In the genomic region with DNA sequence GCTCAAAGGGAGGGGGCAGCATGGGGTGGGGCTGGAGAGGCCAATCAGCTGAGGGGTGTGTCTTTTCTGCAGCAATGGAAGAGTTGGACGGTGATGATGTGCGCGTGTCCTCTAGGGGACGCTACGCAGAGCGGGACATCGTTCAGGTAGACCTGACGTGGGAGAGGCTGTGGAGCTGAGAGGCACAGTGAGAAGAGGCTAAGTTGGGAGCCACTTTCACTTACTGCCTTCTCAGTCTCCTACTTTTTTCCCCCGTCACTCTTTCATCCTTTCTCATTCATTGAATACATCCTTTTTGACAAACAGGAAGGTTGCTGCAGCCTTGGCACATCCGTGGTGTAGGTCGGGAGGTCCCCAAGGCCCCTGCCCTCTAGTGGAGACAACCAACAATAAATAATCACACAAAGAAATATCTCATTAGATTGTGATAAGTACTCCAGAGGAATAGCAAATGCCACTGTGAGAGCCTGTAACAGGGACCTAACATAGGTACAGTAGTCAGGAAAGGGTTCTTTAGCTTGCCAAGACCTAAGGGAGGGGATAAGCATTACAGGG, we compare ENCODE assay signal across 8 cellular contexts. TPM values are rescaled to one million over a fixed set of nuclear protein-coding genes. Genes with fewer than 3 reads are reported as not detected.
DNase-seq lines count a peak whose midpoint lies in the region; ATAC-seq and TF ChIP-seq lines count a peak whose summit lies in the region.

No MANE protein-coding gene starts in this region.

- no peaks in the 10 kb centered on the region for H3K27me3 ChIP-seq in BJ (ENCODE audit: control insufficient read depth, insufficient read depth, low read length)

- DNase-seq in BJ (ENCODE audit: low read depth) (no peak), HFFc6 (no peak), T-helper 17 cell (peak in 2 of 3 donors; percentile 32 to 37), choroid plexus epithelial cell (ENCODE audit: low read depth) (no peak), HPDE6-E6E7 (ENCODE audit: extremely low spot score) (no peak)
- peak; percentile 68 for DNase-seq in stimulated activated CD4-positive, alpha-beta T cell treated with anti-CD3 and anti-CD28 coated beads, Interleukin-15, amount 100 ng/mL, for 24 hours
- DNase-seq in NK-92 treated with Interleukin-12 subunit alpha and Interleukin-12 subunit beta, amount 100 ng/mL, for 24 hours (lab: John Stamatoyannopoulos, UW) = no peak

- H3K4me3 Mint-ChIP-seq in HFFc6 (no peak overlapping the region), T-helper 17 cell (peak overlapping the region; percentile 85)

- H3K36me3 Mint-ChIP-seq in HFFc6 (ENCODE audit: low read depth) (no peaks in the 10 kb centered on the region), T-helper 17 cell (ENCODE audit: low read depth) (peaks cover 4% of the 10 kb centered on the region)

- H3K4me1 Mint-ChIP-seq in HFFc6 (ENCODE audit: low read depth) (peaks cover 26% of the 10 kb centered on the region), T-helper 17 cell (peaks cover 31% of the 10 kb centered on the region)

- CTCF ChIA-PET in BJ (lab: Yijun Ruan, JAX) = interaction anchor here (1.4 kb wide), 1 partner anchor 11 kb away, joined by 6 read pairs; no protein-coding TSS in a partner anchor

- peak; percentile 19 for TF ChIP-seq CTCF in BJ (IDR thresholded peaks at IDR 0.05; ENCODE audit: insufficient read depth, low read depth, low read length)
- peak; percentile 73 for TF ChIP-seq CTCF in HFFc6 (IDR thresholded peaks at IDR 0.05)
- peak; percentile 40 for TF ChIP-seq CTCF in choroid plexus epithelial cell (conservative IDR thresholded peaks at IDR 0.05; ENCODE audit: low read depth, low read length)

- no peaks in the 10 kb centered on the region for H3K9me3 ChIP-seq in T-helper 17 cell (ENCODE audit: control insufficient read depth, low read length, poor library complexity, severe bottlenecking)

- H3K27ac Mint-ChIP-seq in HFFc6 (no peak overlapping the region), T-helper 17 cell (peak overlapping the region; percentile 88)

- POLR2A ChIA-PET in BJ (lab: Charles Lee) = no interaction called here

- no peaks in the 10 kb centered on the region for H3K36me3 ChIP-seq in BJ (ENCODE audit: control insufficient read depth, insufficient read depth, low read length)

- peaks cover 9% of the 10 kb centered on the region for H3K27me3 Mint-ChIP-seq in HFFc6 (ENCODE audit: insufficient read depth)
- H3K27me3 Mint-ChIP-seq in T-helper 17 cell = no peaks in the 10 kb centered on the region

- H3K9me3 Mint-ChIP-seq in HFFc6 = no peaks in the 10 kb centered on the region

- ATAC-seq in T-helper 17 cell (peak; percentile 32), HG03135 (IDR thresholded peaks at IDR 0.05; ENCODE audit: unreplicated experiment) (no peak)

- H3K4me3 ChIP-seq in BJ (ENCODE audit: low read depth, low read length) (no peak overlapping the region), choroid plexus epithelial cell (ENCODE audit: low read depth, low read length) (no peak overlapping the region)

RNA-seq across cellular contexts. Expression of gene BRPF1, which starts 4.4 kb away (rescaled TPM):
- 5.7 and 10.0 TPM in 2 replicates for polyA plus RNA-seq in BJ (2011; rRNA removed)
- polyA minus RNA-seq in BJ (2011; rRNA and poly(A)+ RNA removed) = 13.0 and 15.8 TPM in 2 replicates
- 10 to 100 TPM; 14.4 to 18.4 (median 17.1) TPM for total RNA-seq in HFFc6 (2021; fragmentation: NEBNext Ultra II Directional; extraction: Animal tissue kit (Norgen Biotek cat#: 25700))
- total RNA-seq in T-helper 17 cell = 10 to 100 TPM; 31.8 to 41.0 TPM

RNA-seq across cellular contexts. Expression of gene OGG1, which starts 22.6 kb away (rescaled TPM):
- polyA plus RNA-seq in BJ (2011; rRNA removed) = 27.3 and 40.9 TPM in 2 replicates
- polyA minus RNA-seq in BJ (2011; rRNA and poly(A)+ RNA removed) = 19.1 and 58.9 TPM in 2 replicates
- total RNA-seq in HFFc6 (2021; fragmentation: NEBNext Ultra II Directional; extraction: Animal tissue kit (Norgen Biotek cat#: 25700)) = 10 to 100 TPM; 17.7 to 26.2 (median 23.7) TPM
- total RNA-seq in T-helper 17 cell = 10 to 100 TPM; 18.4 to 22.6 TPM

RNA-seq across cellular contexts. Expression of gene CPNE9, which starts 23.5 kb away (rescaled TPM):
- polyA plus RNA-seq in BJ (2011; rRNA removed) = not detected in 2 replicates
- not detected in 2 replicates for polyA minus RNA-seq in BJ (2011; rRNA and poly(A)+ RNA removed)
- total RNA-seq in HFFc6 (2021; fragmentation: NEBNext Ultra II Directional; extraction: Animal tissue kit (Norgen Biotek cat#: 25700)) = not detected
- total RNA-seq in T-helper 17 cell = not detected

RNA-seq across cellular contexts. Expression of gene CAMK1, which starts 42.6 kb away (rescaled TPM):
- 21.6 and 32.6 TPM in 2 replicates for polyA plus RNA-seq in BJ (2011; rRNA removed)
- polyA minus RNA-seq in BJ (2011; rRNA and poly(A)+ RNA removed) = 7.5 and 8.7 TPM in 2 replicates
- 10 to 100 TPM; 22.1 to 33.0 (median 28.8) TPM for total RNA-seq in HFFc6 (2021; fragmentation: NEBNext Ultra II Directional; extraction: Animal tissue kit (Norgen Biotek cat#: 25700))
- total RNA-seq in T-helper 17 cell = 1 to 10 TPM; 1.9 to 2.2 TPM

Comparison
In these comparisons a context has a peak if more than half of its experiments do, and no peak if none do; other contexts are left out.
1. DNase-seq: peak in T-helper 17 cell (2 of 3) and stimulated activated CD4-positive, alpha-beta T cell treated with anti-CD3 and anti-CD28 coated beads, Interleukin-15, amount 100 ng/mL, for 24 hours (single experiment); none in BJ (single experiment), HFFc6 (single experiment), choroid plexus epithelial cell (single experiment), HPDE6-E6E7 (single experiment) and NK-92 treated with Interleukin-12 subunit alpha and Interleukin-12 subunit beta, amount 100 ng/mL, for 24 hours (single experiment).
2. CTCF ChIP-seq: peak in every context shown above with its lines; median percentile 73 in HFFc6; 40 in choroid plexus epithelial cell; 19 in BJ.